ENCODE assay signal across 19 cellular contexts in genomic region chr1:88763649-88764406, GRCh38.
A peak's percentile ranks its signal among the peaks of the same experiment; 100 is the strongest.
DNase-seq lines count a peak whose midpoint lies in the region; ATAC-seq and TF ChIP-seq lines count a peak whose summit lies in the region.
"Had no signal": no experiment of that assay in that cellular context is flagged by ENCODE, and none has a peak within 500 bp of the region (broad histone marks: within the 10 kb centered on the region; RNA-seq: fewer than 3 reads in every experiment).

No MANE protein-coding gene starts in this region.

- no peak overlapping the region for H3K18ac ChIP-seq in mesenchymal stem cell (ENCODE audit: low read depth in 1 of 2, low read length in 2 of 2)

- no peak overlapping the region for H2BK15ac ChIP-seq in mesenchymal stem cell (ENCODE audit: low read depth, poor library complexity, severe bottlenecking)

- H2AFZ ChIP-seq in mesenchymal stem cell (ENCODE audit: low read depth, low read length): no peak overlapping the region

- no peak overlapping the region for H2BK12ac ChIP-seq in mesenchymal stem cell (ENCODE audit: low read length in 2 of 2)

- H3K36me3 Mint-ChIP-seq in HFFc6 (ENCODE audit: low read depth): peaks cover 7% of the 10 kb centered on the region

- H3K4ac ChIP-seq in mesenchymal stem cell (ENCODE audit: low read depth in 1 of 2, low read length in 2 of 2): no peak overlapping the region

- H3K4me3 ChIP-seq in AG09309 (ENCODE audit: control insufficient read depth, low read depth, low read length) (no peak overlapping the region), cardiac fibroblast (replicated peaks in 1 of 2; ENCODE audit: low read depth in 2 of 2, low read length in 2 of 2) (no peak overlapping the region), mesenchymal stem cell (ENCODE audit: insufficient read depth in 1 of 2, low read depth in 1 of 2, low read length in 2 of 2) (no peak overlapping the region), ascending aorta (no peak overlapping the region)
- H3K4me3 ChIP-seq: K562, ovary had no signal

- H3K4me3 Mint-ChIP-seq in HFFc6: peak overlapping the region; percentile 81
- H3K4me3 Mint-ChIP-seq: activated naive CD4-positive, alpha-beta T cell treated with anti-CD3 and anti-CD28 coated beads for 36 hours; WTC11 had no signal

- no peak overlapping the region for H3K14ac ChIP-seq in mesenchymal stem cell (ENCODE audit: low read length in 2 of 2)

- no peaks in the 10 kb centered on the region for H3K27me3 Mint-ChIP-seq in HFFc6 (ENCODE audit: insufficient read depth)

- ATAC-seq in HG02610 (IDR thresholded peaks at IDR 0.05; ENCODE audit: unreplicated experiment): no peak
- ATAC-seq: K562, WTC11 had no signal

- no peak overlapping the region for H3K4me2 ChIP-seq in mesenchymal stem cell (ENCODE audit: low read length, poor library complexity, severe bottlenecking)

- no peaks in the 10 kb centered on the region for H3K27me3 ChIP-seq in mesenchymal stem cell (ENCODE audit: control insufficient read depth in 1 of 2, insufficient read depth in 1 of 2, low read length in 2 of 2)
- no peaks in the 10 kb centered on the region for H3K27me3 ChIP-seq in ascending aorta
- H3K27me3 ChIP-seq: ovary had no signal

- no peak overlapping the region for H3K9ac ChIP-seq in mesenchymal stem cell (ENCODE audit: low read length)

- peak overlapping the region; percentile 57 for H3K27ac ChIP-seq in mesenchymal stem cell (ENCODE audit: low read length, poor library complexity, severe bottlenecking)
- H3K27ac ChIP-seq in ascending aorta: no peak overlapping the region
- H3K27ac ChIP-seq: ovary had no signal

- H3K23ac ChIP-seq in mesenchymal stem cell (ENCODE audit: low read length in 2 of 2): no peak overlapping the region

- no peak overlapping the region for H2AK5ac ChIP-seq in mesenchymal stem cell (ENCODE audit: low read length, severe bottlenecking)

- intact Hi-C loops in ascending aorta (cut with DNase I): loop anchor here (2.0 kb wide), 1 partner anchor 79 kb away; the partner anchor contains the start of gene PKN2

- H3K79me1 ChIP-seq in mesenchymal stem cell (replicated peaks; ENCODE audit: low read length, poor library complexity, severe bottlenecking): peaks cover 17% of the 10 kb centered on the region

- peaks cover 0 to 18% of the 10 kb centered on the region in 2 experiments for H3K36me3 ChIP-seq in mesenchymal stem cell (ENCODE audit: control insufficient read depth in 1 of 2, insufficient read depth in 2 of 2, low read depth in 1 of 2, low read length in 2 of 2)
- no peaks in the 10 kb centered on the region for H3K36me3 ChIP-seq in ascending aorta
- H3K36me3 ChIP-seq: ovary had no signal

- no peak overlapping the region for H2BK5ac ChIP-seq in mesenchymal stem cell (ENCODE audit: low read depth, low read length, poor library complexity, severe bottlenecking)

- no peak overlapping the region for H4K91ac ChIP-seq in mesenchymal stem cell (ENCODE audit: low read length)

- H4K8ac ChIP-seq in mesenchymal stem cell (ENCODE audit: low read length): no peak overlapping the region

- DNase-seq in AG09309 (ENCODE audit: low read depth) (peak; percentile 41), HFFc6 (peak; percentile 66), cardiac fibroblast (ENCODE audit: low read depth in 2 of 2) (peak; percentile 8 to 49), mesenchymal stem cell (peak; percentile 19), ascending aorta (ENCODE audit: low spot score in 2 of 2) (no peak), NCI-H446 (lab: John Stamatoyannopoulos, UW) (no peak)
- DNase-seq in activated effector memory CD4-positive, alpha-beta T cell treated with Interleukin-2 at 50 U/mL for 16 hours: no peak
- DNase-seq: activated naive CD4-positive, alpha-beta T cell treated with anti-CD3 and anti-CD28 coated beads for 36 hours; AML-193; cerebellar nuclear complex; DND-41; midbrain; NCI-H1436; NCI-H446 treated with DMSO at 0.1 percent for 48 hours; ovary; stimulated activated CD4-positive, alpha-beta T cell treated with anti-CD3 and anti-CD28 coated beads, Interleukin-12 subunit alpha, Interleukin-12 subunit beta, amount 100 ng/mL, for 4 hours had no signal

- H3K27ac Mint-ChIP-seq in HFFc6: peak overlapping the region; percentile 61
- H3K27ac Mint-ChIP-seq: activated naive CD4-positive, alpha-beta T cell treated with anti-CD3 and anti-CD28 coated beads for 36 hours; WTC11 had no signal

- H3K9me3 ChIP-seq in mesenchymal stem cell (ENCODE audit: control insufficient read depth, low read length) (no peaks in the 10 kb centered on the region), ascending aorta (no peaks in the 10 kb centered on the region)
- H3K9me3 ChIP-seq: ovary had no signal

- 19% methylated on average over 1 of the region's 1 CpG for WGBS in mesenchymal stem cell

- TF ChIP-seq CTCF in AG09309 (IDR thresholded peaks at IDR 0.05; ENCODE audit: control insufficient read depth, insufficient read depth, low read depth, low read length, missing control alignments) (no peak), HFFc6 (IDR thresholded peaks at IDR 0.05) (no peak), cardiac fibroblast (IDR thresholded peaks at IDR 0.05; ENCODE audit: low read depth, low read length) (no peak), ascending aorta (IDR thresholded peaks at IDR 0.05) (no peak)

- peaks cover 41% of the 10 kb centered on the region for H3K4me1 Mint-ChIP-seq in HFFc6 (ENCODE audit: low read depth)

- no peaks in the 10 kb centered on the region for H3K9me3 Mint-ChIP-seq in HFFc6
- H3K9me3 Mint-ChIP-seq: activated naive CD4-positive, alpha-beta T cell treated with anti-CD3 and anti-CD28 coated beads for 36 hours; WTC11 had no signal

- H3K4me1 ChIP-seq in mesenchymal stem cell (ENCODE audit: control insufficient read depth, insufficient read depth, low read depth, low read length) (peaks cover 1% of the 10 kb centered on the region), ascending aorta (no peaks in the 10 kb centered on the region)

- no peak overlapping the region for H2BK120ac ChIP-seq in mesenchymal stem cell (ENCODE audit: low read depth, low read length)

Comparison
In these comparisons a context has a peak if more than half of its experiments do, and no peak if none do; other contexts are left out.
1. DNase-seq: peak in AG09309 (single experiment), HFFc6 (single experiment), cardiac fibroblast (2 of 2) and mesenchymal stem cell (single experiment); none in ascending aorta (0 of 2), activated effector memory CD4-positive, alpha-beta T cell treated with Interleukin-2 at 50 U/mL for 16 hours (single experiment) and NCI-H446 (0 of 2).